30 cellular contexts compared by ENCODE assay signal in genomic region chr1:83559531-83559930, GRCh38.
DNase-seq lines count a peak whose midpoint lies in the region; ATAC-seq and TF ChIP-seq lines count a peak whose summit lies in the region.
"Had no signal": no experiment of that assay in that cellular context is flagged by ENCODE, and none has a peak within 500 bp of the region (broad histone marks: within the 10 kb centered on the region; RNA-seq: fewer than 3 reads in every experiment).

No MANE protein-coding gene starts in this region.

- H3K36me3 Mint-ChIP-seq in MCF 10A (ENCODE audit: insufficient read depth, unreplicated experiment) = no peaks in the 10 kb centered on the region
- H3K36me3 Mint-ChIP-seq: stimulated activated memory B cell treated with anti-CD40 and anti-IgM and Interleukin-4, amounts not matched to agents 10 μg/mL and 1 μg/mL and 100 μg/mL, for 72 hours had no signal

- H3K36me3 ChIP-seq in mucosa of descending colon (ENCODE audit: low read depth) = no peaks in the 10 kb centered on the region
- H3K36me3 ChIP-seq: cardiac muscle cell, heart right ventricle, upper lobe of right lung had no signal

- POLR2A ChIA-PET in MCF 10A (lab: Yijun Ruan, JAX) = interaction anchor here (0.6 kb wide), 1 partner anchor 1481 kb away, joined by 3 read pairs; no protein-coding TSS in a partner anchor

- H3K9me3 Mint-ChIP-seq in MCF 10A (ENCODE audit: unreplicated experiment) = no peaks in the 10 kb centered on the region
- H3K9me3 Mint-ChIP-seq: activated CD8-positive, alpha-beta T cell treated with anti-CD3 and anti-CD28 coated beads for 36 hours; stimulated activated memory B cell treated with anti-CD40 and anti-IgM and Interleukin-4, amounts not matched to agents 10 μg/mL and 1 μg/mL and 100 μg/mL, for 72 hours had no signal

- no peak overlapping the region for H3K4me3 Mint-ChIP-seq in MCF 10A (ENCODE audit: unreplicated experiment)
- H3K4me3 Mint-ChIP-seq: activated CD8-positive, alpha-beta T cell treated with anti-CD3 and anti-CD28 coated beads for 36 hours; effector memory CD8-positive, alpha-beta T cell; stimulated activated memory B cell treated with anti-CD40 and anti-IgM and Interleukin-4, amounts not matched to agents 10 μg/mL and 1 μg/mL and 100 μg/mL, for 72 hours had no signal

- no peaks in the 10 kb centered on the region for H3K9me3 ChIP-seq in mucosa of descending colon
- H3K9me3 ChIP-seq: heart right ventricle, upper lobe of right lung had no signal

- H3K27me3 Mint-ChIP-seq in MCF 10A (ENCODE audit: insufficient read depth, unreplicated experiment) = no peaks in the 10 kb centered on the region
- H3K27me3 Mint-ChIP-seq: activated CD8-positive, alpha-beta T cell treated with anti-CD3 and anti-CD28 coated beads for 36 hours; effector memory CD8-positive, alpha-beta T cell; stimulated activated memory B cell treated with anti-CD40 and anti-IgM and Interleukin-4, amounts not matched to agents 10 μg/mL and 1 μg/mL and 100 μg/mL, for 72 hours had no signal

- H3K4me1 ChIP-seq in mucosa of descending colon (ENCODE audit: low read depth) = no peaks in the 10 kb centered on the region
- H3K4me1 ChIP-seq: upper lobe of right lung had no signal

- TF ChIP-seq CTCF in mucosa of descending colon (IDR thresholded peaks at IDR 0.05) = no peak
- no peak for TF ChIP-seq CTCF in MCF 10A (IDR thresholded peaks at IDR 0.05; ENCODE audit: unreplicated experiment)

- intact Hi-C loops in mucosa of descending colon (cut with DNase I, micrococcal nuclease) = no loop called here
- intact Hi-C loops in MCF 10A (cut with micrococcal nuclease) = loop anchor here (10.0 kb wide), 1 partner anchor 85 kb away; no protein-coding TSS in a partner anchor

- no peaks in the 10 kb centered on the region for H3K4me1 Mint-ChIP-seq in MCF 10A (ENCODE audit: insufficient read depth, unreplicated experiment)

- DNase-seq in medulla oblongata (ENCODE audit: extremely low spot score) = peak; percentile 13
- no peak for DNase-seq in mucosa of descending colon
- DNase-seq in MCF 10A (ENCODE audit: unreplicated experiment) = no peak
- no peak for DNase-seq in activated CD8-positive, alpha-beta memory T cell treated with anti-CD3 and anti-CD28 coated beads, Interleukin-2, amount 50 U/mL, for 4 hours
- no peak for DNase-seq in NCI-H2227 treated with DMSO at 0.1 percent for 48 hours (lab: John Stamatoyannopoulos, UW)
- DNase-seq: activated CD4-positive, CD25-positive, alpha-beta regulatory T cell treated with anti-CD3 and anti-CD28 coated beads, Interleukin-2, amount 50 U/mL, for 72 hours; activated CD8-positive, alpha-beta T cell treated with anti-CD3 and anti-CD28 coated beads for 36 hours; activated T-cell treated with anti-CD3 and anti-CD28 coated beads for 4 hours; anterior cingulate cortex; Calu3; effector memory CD8-positive, alpha-beta T cell; heart right ventricle; kidney glomerular epithelial cell; NCI-H1092; NCI-H187 treated with DMSO at 0.1 percent for 48 hours; NCI-H526 treated with DMSO at 0.1 percent for 48 hours; stimulated activated CD4-positive, alpha-beta T cell treated with anti-CD3 and anti-CD28 coated beads, Interleukin-4, amount 100 ng/mL, for 24 hours; substantia nigra; T-helper 1 cell; upper lobe of right lung had no signal

- H3K4me3 ChIP-seq in mucosa of descending colon = no peak overlapping the region
- H3K4me3 ChIP-seq: cardiac muscle cell, coronary artery, heart right ventricle, lung, upper lobe of right lung had no signal

- CTCF ChIA-PET in MCF 10A (lab: Yijun Ruan, JAX) = interaction anchor here (0.7 kb wide), 1 partner anchor 10 kb away, joined by 3 read pairs; no protein-coding TSS in a partner anchor

- ATAC-seq in GM21529 (IDR thresholded peaks at IDR 0.05; ENCODE audit: unreplicated experiment) (peak; percentile 37), HG03432 (IDR thresholded peaks at IDR 0.05; ENCODE audit: unreplicated experiment) (peak; percentile 57), mucosa of descending colon (no peak)
- ATAC-seq: activated CD8-positive, alpha-beta T cell treated with anti-CD3 and anti-CD28 coated beads for 36 hours; activated naive CD4-positive, alpha-beta T cell treated with anti-CD3 and anti-CD28 coated beads, Interleukin-2, amount 50 U/mL, for 72 hours; effector memory CD8-positive, alpha-beta T cell; heart right ventricle; HepG2; sciatic nerve; upper lobe of right lung had no signal

- no TSS peak for BruUV-seq in MCF 10A (replicated peaks; lab: Mats Ljungman, UMichigan)

- no peak overlapping the region for H3K27ac Mint-ChIP-seq in MCF 10A (ENCODE audit: low read depth, unreplicated experiment)
- H3K27ac Mint-ChIP-seq: activated CD8-positive, alpha-beta T cell treated with anti-CD3 and anti-CD28 coated beads for 36 hours; activated naive CD4-positive, alpha-beta T cell treated with anti-CD3 and anti-CD28 coated beads, Interleukin-2, amount 50 U/mL, for 72 hours; effector memory CD8-positive, alpha-beta T cell; progenitor cell of endocrine pancreas; stimulated activated memory B cell treated with anti-CD40 and anti-IgM and Interleukin-4, amounts not matched to agents 10 μg/mL and 1 μg/mL and 100 μg/mL, for 72 hours had no signal
